ENCODE assay signal across 11 cellular contexts in the genomic region with DNA sequence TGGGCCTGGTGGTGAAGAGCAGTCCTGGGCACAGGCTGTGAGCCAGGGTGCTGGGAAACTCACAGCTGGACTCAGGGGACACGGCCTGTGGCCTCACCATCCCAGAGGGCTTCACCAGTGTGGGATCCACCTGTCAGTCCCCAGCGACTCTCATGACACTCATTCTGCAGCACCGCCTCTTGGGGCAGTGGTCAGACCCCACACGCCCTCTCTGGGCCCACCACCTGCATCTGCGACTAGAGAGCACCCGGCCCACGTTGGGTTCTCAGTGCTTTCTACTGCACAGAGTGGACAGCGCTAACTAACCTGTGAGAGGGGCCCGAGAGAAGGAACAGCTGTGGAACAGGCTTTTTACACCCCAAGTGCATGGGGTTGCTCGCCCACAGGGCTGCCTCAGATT.
"Had no signal": no experiment of that assay in that cellular context is flagged by ENCODE, and none has a peak within 500 bp of the region (broad histone marks: within the 10 kb centered on the region; RNA-seq: fewer than 3 reads in every experiment).

No MANE protein-coding gene starts in this region.

- H3K4me1 Mint-ChIP-seq: neural crest cell had no signal

- H3K27me3 Mint-ChIP-seq: effector memory CD8-positive, alpha-beta T cell had no signal

- H3K36me3 Mint-ChIP-seq: naive thymus-derived CD4-positive, alpha-beta T cell had no signal

- H3K4me1 ChIP-seq: foreskin keratinocyte had no signal

- DNase-seq: effector memory CD8-positive, alpha-beta T cell; foreskin keratinocyte; kidney glomerular epithelial cell; mammary epithelial cell; naive thymus-derived CD4-positive, alpha-beta T cell; small intestine; stimulated activated CD4-positive, alpha-beta T cell treated with anti-CD3 and anti-CD28 coated beads, Interleukin-2, amount 100 ng/mL, for 48 hours; stimulated activated naive CD4-positive, alpha-beta T cell treated with Interleukin-2 at 50 U/mL for 16 hours; trophoblast cell had no signal

- H3K27ac Mint-ChIP-seq: effector memory CD8-positive, alpha-beta T cell; naive thymus-derived CD4-positive, alpha-beta T cell had no signal

- H3K4me3 Mint-ChIP-seq: effector memory CD8-positive, alpha-beta T cell; naive thymus-derived CD4-positive, alpha-beta T cell; neural crest cell had no signal

- H3K27ac ChIP-seq: foreskin keratinocyte had no signal

- ATAC-seq: effector memory CD8-positive, alpha-beta T cell; foreskin keratinocyte; naive thymus-derived CD4-positive, alpha-beta T cell had no signal

- FAIRE-seq: small intestine, urothelium cell line had no signal

- H3K9me3 Mint-ChIP-seq: effector memory CD8-positive, alpha-beta T cell; naive thymus-derived CD4-positive, alpha-beta T cell; neural crest cell had no signal
